ENCODE assay signal across 24 cellular contexts in the genomic region with DNA sequence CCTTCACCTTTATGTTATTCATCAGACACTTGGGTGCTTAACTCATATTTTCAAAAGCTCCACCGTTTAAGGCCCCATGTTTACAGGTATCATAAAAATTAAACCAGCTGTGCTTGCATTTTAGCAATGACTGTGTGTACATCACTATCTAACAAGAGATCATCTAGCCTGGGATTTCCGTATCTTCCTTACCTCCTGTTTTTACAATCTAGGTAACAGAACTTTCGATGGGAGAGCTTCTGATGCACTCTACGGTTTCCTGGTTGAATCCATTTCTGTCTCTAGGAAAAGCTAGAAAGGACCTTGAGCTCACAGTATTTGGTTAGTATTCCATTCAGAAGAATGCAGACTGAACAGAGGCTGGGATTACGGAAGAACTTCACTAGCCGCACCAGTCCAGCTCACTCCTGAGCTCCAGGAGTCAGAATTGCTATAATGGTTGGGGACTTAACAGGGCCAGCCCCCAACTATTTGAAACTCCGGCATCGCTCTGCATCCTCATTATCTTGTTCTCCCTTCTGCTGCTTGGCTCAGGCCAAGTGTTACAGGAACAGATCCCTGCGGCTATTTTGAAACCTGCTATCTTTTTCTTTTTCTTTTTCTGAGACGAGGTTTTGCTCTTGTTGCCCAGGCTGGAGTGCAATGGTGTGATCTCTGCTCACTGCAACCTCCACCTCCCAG. TPM values are rescaled to one million over a fixed set of nuclear protein-coding genes. Genes with fewer than 3 reads are reported as not detected.
"Had no signal": no experiment of that assay in that cellular context is flagged by ENCODE, and none has a peak within 500 bp of the region (broad histone marks: within the 10 kb centered on the region; RNA-seq: fewer than 3 reads in every experiment).

No MANE protein-coding gene starts in this region.

- H3K4me3 ChIP-seq: upper lobe of right lung had no signal

- H3K27ac ChIP-seq: parathyroid adenoma, upper lobe of right lung had no signal

- H3K4me3 Mint-ChIP-seq: activated CD4-positive, alpha-beta memory T cell treated with anti-CD3 and anti-CD28 coated beads, Interleukin-2, amount 10 ng/mL, durations not matched to agents 7 days and 5 days; activated CD4-positive, alpha-beta T cell treated with anti-CD3 and anti-CD28 coated beads, Interleukin-2, amount 10 ng/mL, durations not matched to agents 24 days and 14 days; activated CD8-positive, alpha-beta memory T cell treated with anti-CD3 and anti-CD28 coated beads, Interleukin-2, amount 10 ng/mL, durations not matched to agents 7 days and 5 days; activated T-helper 17 cell treated with anti-CD3 and anti-CD28 coated beads, Interleukin-2, amount 50 U/mL, for 72 hours; nephron had no signal

- H3K27me3 Mint-ChIP-seq: activated CD4-positive, alpha-beta memory T cell treated with anti-CD3 and anti-CD28 coated beads, Interleukin-2, amount 10 ng/mL, durations not matched to agents 7 days and 5 days; activated CD4-positive, alpha-beta T cell treated with anti-CD3 and anti-CD28 coated beads, Interleukin-2, amount 10 ng/mL, durations not matched to agents 24 days and 14 days; activated CD8-positive, alpha-beta memory T cell treated with anti-CD3 and anti-CD28 coated beads, Interleukin-2, amount 10 ng/mL, durations not matched to agents 7 days and 5 days; activated T-helper 17 cell treated with anti-CD3 and anti-CD28 coated beads, Interleukin-2, amount 50 U/mL, for 72 hours had no signal

- H3K27me3 ChIP-seq: upper lobe of right lung had no signal

- H3K9me3 ChIP-seq: upper lobe of right lung had no signal

- H3K27ac Mint-ChIP-seq: activated CD4-positive, alpha-beta memory T cell treated with anti-CD3 and anti-CD28 coated beads, Interleukin-2, amount 10 ng/mL, durations not matched to agents 7 days and 5 days; activated CD4-positive, alpha-beta T cell treated with anti-CD3 and anti-CD28 coated beads, Interleukin-2, amount 10 ng/mL, durations not matched to agents 24 days and 14 days; activated CD8-positive, alpha-beta memory T cell treated with anti-CD3 and anti-CD28 coated beads, Interleukin-2, amount 10 ng/mL, durations not matched to agents 7 days and 5 days; activated T-helper 17 cell treated with anti-CD3 and anti-CD28 coated beads, Interleukin-2, amount 50 U/mL, for 72 hours; nephron had no signal

- DNase-seq: activated CD4-positive, alpha-beta memory T cell treated with anti-CD3 and anti-CD28 coated beads, Interleukin-2, amount 10 ng/mL, durations not matched to agents 7 days and 5 days; activated CD4-positive, alpha-beta T cell treated with anti-CD3 and anti-CD28 coated beads, Interleukin-2, amount 10 ng/mL, durations not matched to agents 24 days and 14 days; activated CD8-positive, alpha-beta memory T cell treated with anti-CD3 and anti-CD28 coated beads, Interleukin-2, amount 10 ng/mL, durations not matched to agents 7 days and 5 days; amygdala; foreskin melanocyte; hypothalamus; mesenchymal stem cell; small intestine; stimulated activated naive CD4-positive, alpha-beta T cell; upper lobe of right lung had no signal

- H3K9me3 Mint-ChIP-seq: activated CD4-positive, alpha-beta memory T cell treated with anti-CD3 and anti-CD28 coated beads, Interleukin-2, amount 10 ng/mL, durations not matched to agents 7 days and 5 days; activated CD4-positive, alpha-beta T cell treated with anti-CD3 and anti-CD28 coated beads, Interleukin-2, amount 10 ng/mL, durations not matched to agents 24 days and 14 days; activated T-helper 17 cell treated with anti-CD3 and anti-CD28 coated beads, Interleukin-2, amount 50 U/mL, for 72 hours; nephron had no signal

- ATAC-seq: activated CD8-positive, alpha-beta memory T cell treated with anti-CD3 and anti-CD28 coated beads, Interleukin-2, amount 10 ng/mL, durations not matched to agents 7 days and 5 days; activated T-helper 17 cell treated with anti-CD3 and anti-CD28 coated beads, Interleukin-2, amount 50 U/mL, for 72 hours; esophagus mucosa; sciatic nerve; upper lobe of right lung had no signal

- H3K4me1 ChIP-seq: parathyroid adenoma, upper lobe of right lung had no signal

- H3K4me1 Mint-ChIP-seq: activated CD4-positive, alpha-beta memory T cell treated with anti-CD3 and anti-CD28 coated beads, Interleukin-2, amount 10 ng/mL, durations not matched to agents 7 days and 5 days; activated CD8-positive, alpha-beta memory T cell treated with anti-CD3 and anti-CD28 coated beads, Interleukin-2, amount 10 ng/mL, durations not matched to agents 7 days and 5 days; nephron had no signal

RNA-seq across cellular contexts. Expression of a gene that starts 13.0 kb away (rescaled TPM):
- total RNA-seq: activated CD4-positive, alpha-beta memory T cell treated with anti-CD3 and anti-CD28 coated beads, Interleukin-2, amount 10 ng/mL, durations not matched to agents 7 days and 5 days; activated CD4-positive, alpha-beta T cell treated with anti-CD3 and anti-CD28 coated beads, Interleukin-2, amount 10 ng/mL, durations not matched to agents 24 days and 14 days; activated CD8-positive, alpha-beta memory T cell treated with anti-CD3 and anti-CD28 coated beads, Interleukin-2, amount 10 ng/mL, durations not matched to agents 7 days and 5 days; activated T-helper 17 cell treated with anti-CD3 and anti-CD28 coated beads, Interleukin-2, amount 50 U/mL, for 72 hours; bronchial epithelial cell; cerebellum; esophagus mucosa; liver; mononuclear cell; pulmonary artery endothelial cell; SK-MEL-5; subcutaneous adipose tissue; T-helper 1 cell treated with Interleukin-12 subunit alpha and Interleukin-12 subunit beta and Interleukin-4 antibody, amounts not matched to agents 30 ng/mL and 1 ng/mL, for 36 hours; upper lobe of right lung had no signal
- polyA plus RNA-seq: small intestine, thymus had no signal
